In the genomic region with DNA sequence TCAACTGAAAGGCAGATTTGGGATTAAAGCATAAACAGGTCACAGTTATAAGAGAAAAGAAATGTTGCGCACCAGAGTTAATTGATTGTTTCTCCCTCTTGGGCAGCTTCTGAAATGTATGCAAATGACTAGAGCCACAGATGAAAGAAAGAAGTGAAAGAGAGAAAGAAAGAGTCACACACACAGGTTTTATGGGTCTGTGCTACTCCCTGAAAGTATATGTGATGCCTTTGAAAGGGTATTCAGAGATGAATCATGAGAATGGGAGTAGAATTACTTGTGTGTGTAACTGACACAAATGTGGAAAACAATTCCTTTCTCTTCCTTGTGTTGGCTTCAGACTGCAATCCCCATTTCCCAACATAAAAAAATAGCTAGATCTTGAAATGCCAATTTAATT, we compare ENCODE assay signal across 20 cellular contexts.
"Had no signal": no experiment of that assay in that cellular context is flagged by ENCODE, and none has a peak within 500 bp of the region (broad histone marks: within the 10 kb centered on the region; RNA-seq: fewer than 3 reads in every experiment).

No MANE protein-coding gene starts in this region.

- H3K27ac ChIP-seq: dorsolateral prefrontal cortex, left ventricle myocardium inferior, right atrium auricular region, skin epidermis, tibial artery had no signal

- H3K4me3 ChIP-seq: dorsolateral prefrontal cortex, left ventricle myocardium inferior, right atrium auricular region, skin epidermis, tibial artery had no signal

- ATAC-seq: activated CD4-positive, CD25-positive, alpha-beta regulatory T cell treated with anti-CD3 and anti-CD28 coated beads, Interleukin-2, amount 50 U/mL, for 24 hours; activated CD8-positive, alpha-beta memory T cell treated with anti-CD3 and anti-CD28 coated beads, Interleukin-2, amount 10 ng/mL, durations not matched to agents 7 days and 5 days; natural killer cell treated with Interleukin-12 subunit alpha and Interleukin-12 subunit beta and Interleukin-15 and Interleukin-18, amount 100 ng/mL, for 72 hours had no signal

- H3K27me3 ChIP-seq: right atrium auricular region had no signal

- H3K36me3 ChIP-seq: left ventricle myocardium inferior, right atrium auricular region, tibial artery had no signal

- DNase-seq: activated CD4-positive, alpha-beta T cell treated with anti-CD3 and anti-CD28 coated beads, Interleukin-2, amount 50 U/mL, for 4 hours; activated CD8-positive, alpha-beta memory T cell treated with anti-CD3 and anti-CD28 coated beads, Interleukin-2, amount 10 ng/mL, durations not matched to agents 7 days and 5 days; activated naive CD4-positive, alpha-beta T cell treated with anti-CD3 and anti-CD28 coated beads, Interleukin-2, amount 50 U/mL, for 16 hours; activated T-cell treated with anti-CD3 and anti-CD28 coated beads, Interleukin-2, amount 50 U/mL, for 24 hours; dorsolateral prefrontal cortex; endodermal cell; erythroblast; left ventricle myocardium inferior; mesendoderm; nucleus accumbens; stimulated activated CD4-positive, alpha-beta T cell treated with anti-CD3 and anti-CD28 coated beads, Interleukin-15, amount 100 ng/mL, for 24 hours; stimulated activated CD4-positive, alpha-beta T cell treated with anti-CD3 and anti-CD28 coated beads, Interleukin-4, amount 100 ng/mL, for 1 hour; stimulated activated naive CD4-positive, alpha-beta T cell; T-helper 9 cell; tibial artery had no signal

- H3K9me3 ChIP-seq: left ventricle myocardium inferior, right atrium auricular region, tibial artery had no signal

- H3K4me1 ChIP-seq: left ventricle myocardium inferior, right atrium auricular region, tibial artery had no signal

- FAIRE-seq: urothelium cell line had no signal
